26 cellular contexts compared by ENCODE assay signal in genomic region chr9:129012893-129013448, GRCh38.
"Had no signal": no experiment of that assay in that cellular context is flagged by ENCODE, and none has a peak within 500 bp of the region (broad histone marks: within the 10 kb centered on the region; RNA-seq: fewer than 3 reads in every experiment).

No MANE protein-coding gene starts in this region.

- H3K4me1 ChIP-seq: parathyroid adenoma, right atrium auricular region, stomach, thyroid gland had no signal

- H3K27ac Mint-ChIP-seq: activated CD4-positive, alpha-beta T cell treated with anti-CD3 and anti-CD28 coated beads, Interleukin-2, amount 10 ng/mL, durations not matched to agents 7 days and 5 days; activated CD8-positive, alpha-beta T cell treated with anti-CD3 and anti-CD28 coated beads for 36 hours; activated naive CD4-positive, alpha-beta T cell treated with anti-CD3 and anti-CD28 coated beads, Interleukin-2, amount 50 U/mL, for 24 hours; activated T-helper 17 cell treated with anti-CD3 and anti-CD28 coated beads, Interleukin-2, amount 50 U/mL, for 72 hours; stimulated activated naive B cell treated with anti-CD40 and anti-IgM and Interleukin-4, amounts not matched to agents 10 μg/mL and 1 μg/mL and 100 μg/mL, for 72 hours; T-helper 1 cell treated with Interleukin-12 subunit alpha and Interleukin-12 subunit beta and Interleukin-4 antibody, amounts not matched to agents 30 μg/mL and 1 μg/mL, for 36 hours had no signal

- H3K9ac ChIP-seq: parathyroid adenoma had no signal

- H2AFZ ChIP-seq: parathyroid adenoma had no signal

- H3K27me3 Mint-ChIP-seq: activated CD4-positive, alpha-beta T cell treated with anti-CD3 and anti-CD28 coated beads, Interleukin-2, amount 10 ng/mL, durations not matched to agents 7 days and 5 days; activated CD8-positive, alpha-beta T cell treated with anti-CD3 and anti-CD28 coated beads for 36 hours; activated naive CD4-positive, alpha-beta T cell treated with anti-CD3 and anti-CD28 coated beads, Interleukin-2, amount 50 U/mL, for 24 hours; activated T-helper 17 cell treated with anti-CD3 and anti-CD28 coated beads, Interleukin-2, amount 50 U/mL, for 72 hours; stimulated activated naive B cell treated with anti-CD40 and anti-IgM and Interleukin-4, amounts not matched to agents 10 μg/mL and 1 μg/mL and 100 μg/mL, for 72 hours had no signal

- H3K4me1 Mint-ChIP-seq: activated CD4-positive, alpha-beta T cell treated with anti-CD3 and anti-CD28 coated beads, Interleukin-2, amount 10 ng/mL, durations not matched to agents 7 days and 5 days; activated naive CD4-positive, alpha-beta T cell treated with anti-CD3 and anti-CD28 coated beads, Interleukin-2, amount 50 U/mL, for 24 hours; activated T-helper 17 cell treated with anti-CD3 and anti-CD28 coated beads, Interleukin-2, amount 50 U/mL, for 72 hours; stimulated activated naive B cell treated with anti-CD40 and anti-IgM and Interleukin-4, amounts not matched to agents 10 μg/mL and 1 μg/mL and 100 μg/mL, for 72 hours had no signal

- H3K4me3 ChIP-seq: right atrium auricular region, smooth muscle cell, stomach, thyroid gland had no signal

- H3K9me3 ChIP-seq: neutrophil, right atrium auricular region, stomach, thyroid gland had no signal

- ATAC-seq: activated CD8-positive, alpha-beta T cell treated with anti-CD3 and anti-CD28 coated beads for 36 hours; activated T-cell treated with anti-CD3 and anti-CD28 coated beads, Interleukin-2, amount 50 U/mL, for 4 hours; activated T-helper 17 cell treated with anti-CD3 and anti-CD28 coated beads, Interleukin-2, amount 50 U/mL, for 72 hours; left cardiac atrium; left ventricle myocardium superior; stimulated activated naive B cell treated with anti-CD40 and anti-IgM and Interleukin-4, amounts not matched to agents 10 μg/mL and 1 μg/mL and 100 μg/mL, for 72 hours had no signal

- H3K27ac ChIP-seq: neutrophil, parathyroid adenoma, right atrium auricular region, stomach, thyroid gland, VCaP had no signal

- H3K27me3 ChIP-seq: neutrophil, right atrium auricular region, stomach, thyroid gland had no signal

- H3K4me3 Mint-ChIP-seq: activated CD4-positive, alpha-beta T cell treated with anti-CD3 and anti-CD28 coated beads, Interleukin-2, amount 10 ng/mL, durations not matched to agents 7 days and 5 days; activated CD8-positive, alpha-beta T cell treated with anti-CD3 and anti-CD28 coated beads for 36 hours; activated naive CD4-positive, alpha-beta T cell treated with anti-CD3 and anti-CD28 coated beads, Interleukin-2, amount 50 U/mL, for 24 hours; activated T-cell treated with anti-CD3 and anti-CD28 coated beads, Interleukin-2, amount 50 U/mL, for 4 hours; activated T-helper 17 cell treated with anti-CD3 and anti-CD28 coated beads, Interleukin-2, amount 50 U/mL, for 72 hours; nephron; stimulated activated naive B cell treated with anti-CD40 and anti-IgM and Interleukin-4, amounts not matched to agents 10 μg/mL and 1 μg/mL and 100 μg/mL, for 72 hours; T-helper 1 cell treated with Interleukin-12 subunit alpha and Interleukin-12 subunit beta and Interleukin-4 antibody, amounts not matched to agents 30 μg/mL and 1 μg/mL, for 36 hours had no signal

- H3K4me2 ChIP-seq: smooth muscle cell had no signal

- H3K9me3 Mint-ChIP-seq: activated CD4-positive, alpha-beta T cell treated with anti-CD3 and anti-CD28 coated beads, Interleukin-2, amount 10 ng/mL, durations not matched to agents 7 days and 5 days; activated CD8-positive, alpha-beta T cell treated with anti-CD3 and anti-CD28 coated beads for 36 hours; activated naive CD4-positive, alpha-beta T cell treated with anti-CD3 and anti-CD28 coated beads, Interleukin-2, amount 50 U/mL, for 24 hours; activated T-cell treated with anti-CD3 and anti-CD28 coated beads, Interleukin-2, amount 50 U/mL, for 4 hours; activated T-helper 17 cell treated with anti-CD3 and anti-CD28 coated beads, Interleukin-2, amount 50 U/mL, for 72 hours; nephron; stimulated activated naive B cell treated with anti-CD40 and anti-IgM and Interleukin-4, amounts not matched to agents 10 μg/mL and 1 μg/mL and 100 μg/mL, for 72 hours; T-helper 1 cell treated with Interleukin-12 subunit alpha and Interleukin-12 subunit beta and Interleukin-4 antibody, amounts not matched to agents 30 μg/mL and 1 μg/mL, for 36 hours had no signal

- DNase-seq: activated CD4-positive, alpha-beta T cell treated with anti-CD3 and anti-CD28 coated beads, Interleukin-2, amount 10 ng/mL, durations not matched to agents 7 days and 5 days; activated CD4-positive, CD25-positive, alpha-beta regulatory T cell treated with anti-CD3 and anti-CD28 coated beads, Interleukin-2, amount 50 U/mL, for 72 hours; activated CD8-positive, alpha-beta T cell treated with anti-CD3 and anti-CD28 coated beads for 36 hours; activated gamma-delta T cell treated with Interleukin-2 at 50 U/mL for 16 hours; activated T-cell treated with anti-CD3 and anti-CD28 coated beads, Interleukin-2, amount 50 U/mL, for 4 hours; dermis blood vessel endothelial cell; effector CD4-positive, alpha-beta T cell; hippocampal formation; left cardiac atrium; left ventricle myocardium superior; stimulated activated CD4-positive, alpha-beta T cell treated with anti-CD3 and anti-CD28 coated beads, Interleukin-1b, Interleukin-23, amount 100 ng/mL, for 48 hours; stimulated activated CD4-positive, alpha-beta T cell treated with anti-CD3 and anti-CD28 coated beads, Interleukin-4, amount 100 ng/mL, for 4 hours; stimulated activated CD8-positive, alpha-beta memory T cell treated with anti-CD3 and anti-CD28 coated beads, Interleukin-4, amount 100 ng/mL, for 48 hours; stimulated activated naive B cell treated with anti-CD40 and anti-IgM and Interleukin-4, amounts not matched to agents 10 μg/mL and 1 μg/mL and 100 μg/mL, for 72 hours; stomach; T-helper 9 cell; thyroid gland had no signal

- H3K36me3 Mint-ChIP-seq: activated naive CD4-positive, alpha-beta T cell treated with anti-CD3 and anti-CD28 coated beads, Interleukin-2, amount 50 U/mL, for 24 hours had no signal
